Comparison of ENCODE assay signal across 1 cellular context in genomic region chr9:101650096-101650495, GRCh38.
TF ChIP-seq lines count a peak whose summit lies in the region.

No MANE protein-coding gene starts in this region.

TF ChIP-seq in GM23338, 12 proteins besides CTCF, POLR2A, EP300 and RAD21:
- TF ChIP-seq EZH2 (IDR thresholded peaks at IDR 0.05; ENCODE audit: low read depth, unreplicated experiment), result no peak
- TF ChIP-seq POLR2AphosphoS5 (IDR thresholded peaks at IDR 0.05; ENCODE audit: low read depth), result no peak
- no peak for TF ChIP-seq NANOG (IDR thresholded peaks at IDR 0.05; ENCODE audit: borderline replicate concordance)
- TF ChIP-seq EZH2phosphoT487 (IDR thresholded peaks at IDR 0.05; ENCODE audit: unreplicated experiment), result no peak
- TF ChIP-seq ZNF462 (CRISPR knock-in tag; IDR thresholded peaks at IDR 0.05), result no peak
- TF ChIP-seq ETS1 (IDR thresholded peaks at IDR 0.05), result no peak
- no peak for TF ChIP-seq CREB1 (CRISPR knock-in tag; IDR thresholded peaks at IDR 0.05; ENCODE audit: low read depth)
- no peak for TF ChIP-seq ZNF331 (CRISPR knock-in tag; IDR thresholded peaks at IDR 0.05; ENCODE audit: low read depth)
- no peak for TF ChIP-seq ZNF114 (CRISPR knock-in tag; IDR thresholded peaks at IDR 0.05)
- TF ChIP-seq REST (IDR thresholded peaks at IDR 0.05; ENCODE audit: unreplicated experiment), result no peak
- no peak for TF ChIP-seq STAT1 (IDR thresholded peaks at IDR 0.05; ENCODE audit: unreplicated experiment)
- no peak for TF ChIP-seq JUNB (IDR thresholded peaks at IDR 0.05; ENCODE audit: unreplicated experiment)
TF ChIP-seq in GM23338: peak in this region for 0.
